Comparison of ENCODE assay signal across 10 cellular contexts in genomic region chr19:45049073-45049736, GRCh38. TPM values are rescaled to one million over a fixed set of nuclear protein-coding genes. Genes with fewer than 3 reads are reported as not detected.
A peak's percentile ranks its signal among the peaks of the same experiment; 100 is the strongest.
DNase-seq lines count a peak whose midpoint lies in the region; ATAC-seq, FAIRE-seq and TF ChIP-seq lines count a peak whose summit lies in the region.
"Had no signal": no experiment of that assay in that cellular context is flagged by ENCODE, and none has a peak within 500 bp of the region (broad histone marks: within the 10 kb centered on the region; RNA-seq: fewer than 3 reads in every experiment).

No MANE protein-coding gene starts in this region.

- TF ChIP-seq CTCF in liver (IDR thresholded peaks at IDR 0.05; ENCODE audit: low read depth, low read length, missing input control) (no peak), HepG2 (CRISPR knock-in tag; IDR thresholded peaks at IDR 0.05) (no peak), MCF 10A (IDR thresholded peaks at IDR 0.05; ENCODE audit: unreplicated experiment) (no peak), hepatocyte (IDR thresholded peaks at IDR 0.05; ENCODE audit: poor library complexity) (no peak)

- no peak overlapping the region for H2AFZ ChIP-seq in HepG2 (ENCODE audit: low read length)
- no peak overlapping the region for H2AFZ ChIP-seq in hepatocyte

- CTCF ChIA-PET in HepG2 (lab: Yijun Ruan, JAX; ENCODE audit: low intra/inter-chr PET ratio, low total read pairs) = no interaction called here
- CTCF ChIA-PET in MCF 10A (lab: Yijun Ruan, JAX) = interaction anchor here (0.6 to 1.7 kb wide), 2 partner anchors 11 to 40 kb away, joined by 4 to 6 read pairs; no protein-coding TSS in a partner anchor

- ATAC-seq in HepG2 = no peak

- H3K27me3 ChIP-seq in liver (ENCODE audit: control insufficient read depth in 4 of 4, insufficient read depth in 4 of 4, low read length in 3 of 4) = no peaks in the 10 kb centered on the region
- no peaks in the 10 kb centered on the region for H3K27me3 ChIP-seq in HepG2 (ENCODE audit: control insufficient read depth in 1 of 2, insufficient read depth in 2 of 2, low read length in 2 of 2)
- no peaks in the 10 kb centered on the region for H3K27me3 ChIP-seq in layer of hippocampus (ENCODE audit: control insufficient read depth, insufficient read depth, low read length)
- no peaks in the 10 kb centered on the region for H3K27me3 ChIP-seq in hepatocyte

- TF ChIP-seq RAD21 in liver (IDR thresholded peaks at IDR 0.05) (peak; percentile 24 to 56), HepG2 (CRISPR knock-in tag; IDR thresholded peaks at IDR 0.05) (no peak)

- DNase-seq in HepG2 (ENCODE audit: low spot score) (no peak), MCF 10A (ENCODE audit: unreplicated experiment) (no peak), hepatocyte (ENCODE audit: low spot score) (no peak), NOMO-1 treated with DMSO at 0.1 percent for 48 hours (lab: John Stamatoyannopoulos, UW; ENCODE audit: unreplicated experiment) (no peak), NCI-H82 (lab: John Stamatoyannopoulos, UW) (no peak), UCSD-AML1 (lab: John Stamatoyannopoulos, UW; ENCODE audit: unreplicated experiment) (no peak)
- DNase-seq: activated CD4-positive, alpha-beta T cell treated with anti-CD3 and anti-CD28 coated beads for 48 hours; NCI-H1694 had no signal

- peaks cover 21% of the 10 kb centered on the region for H3K4me1 Mint-ChIP-seq in MCF 10A (ENCODE audit: insufficient read depth, unreplicated experiment)

- no peak for FAIRE-seq in HepG2 (lab: Jason Lieb, UNC)

- POLR2A ChIA-PET in HepG2 (lab: Yijun Ruan, JAX) (interaction anchor here (2.2 kb wide), 1 partner anchor 10 kb away, joined by 14 read pairs; the partner anchor contains the start of gene CLASRP), MCF 10A (lab: Yijun Ruan, JAX) (interaction anchor here (0.6 to 1.2 kb wide), 5 partner anchors 10 to 87 kb away, joined by 3 to 4 read pairs (median 3); partner anchors contain the start of genes CLASRP and ZNF296)

- no peaks in the 10 kb centered on the region for H3K27me3 Mint-ChIP-seq in MCF 10A (ENCODE audit: insufficient read depth, unreplicated experiment)

- H3K9me3 Mint-ChIP-seq in MCF 10A (ENCODE audit: unreplicated experiment) = no peaks in the 10 kb centered on the region

- no peak overlapping the region for H3K4me2 ChIP-seq in HepG2 (ENCODE audit: low read depth, low read length)
- H3K4me2 ChIP-seq in hepatocyte = no peak overlapping the region

- peaks cover 82% of the 10 kb centered on the region for H3K36me3 Mint-ChIP-seq in MCF 10A (ENCODE audit: insufficient read depth, unreplicated experiment)

- H3K4me3 ChIP-seq in liver (ENCODE audit: low read depth in 1 of 3, low read length in 3 of 3) (no peak overlapping the region), HepG2 (replicated peaks in 1 of 3; ENCODE audit: insufficient read depth in 1 of 3, low read depth in 2 of 3, low read length in 3 of 3) (no peak overlapping the region), hepatocyte (no peak overlapping the region)

- H3K4me1 ChIP-seq in liver (ENCODE audit: control insufficient read depth in 4 of 4, insufficient read depth in 4 of 4, low read length in 3 of 4) = peaks cover 16 to 64% (median 57%) of the 10 kb centered on the region in 4 donors
- peaks cover 46% of the 10 kb centered on the region for H3K4me1 ChIP-seq in HepG2 (ENCODE audit: insufficient read depth, low read length)
- H3K4me1 ChIP-seq in hepatocyte (ENCODE audit: insufficient read depth) = peaks cover 10% of the 10 kb centered on the region

- H4K20me1 ChIP-seq in HepG2 (ENCODE audit: insufficient read depth, low read length) (peaks cover 21% of the 10 kb centered on the region; the same call in 1 of the 2 replicates), hepatocyte (ENCODE audit: insufficient read depth, poor library complexity, severe bottlenecking) (peaks cover 67% of the 10 kb centered on the region)

- in situ Hi-C loops in HepG2 (cut with HindIII; ENCODE audit: extremely low pct_ligation_motif_present, low pct_unique_long_range_greater_than_20kb) = no loop called here

- no TSS peak for BruUV-seq in HepG2 (replicated peaks; lab: Mats Ljungman, UMichigan)
- no TSS peak for BruUV-seq in MCF 10A (replicated peaks; lab: Mats Ljungman, UMichigan)

- H3K79me2 ChIP-seq in HepG2 (ENCODE audit: insufficient read depth, low read length) (peaks cover 54% of the 10 kb centered on the region), hepatocyte (peaks cover 92% of the 10 kb centered on the region)

- H3K36me3 ChIP-seq in liver (ENCODE audit: control insufficient read depth in 4 of 4, insufficient read depth in 3 of 4, low read depth in 1 of 4, low read length in 3 of 4) (peaks cover 2 to 25% (median 14%) of the 10 kb centered on the region in 4 donors), HepG2 (replicated peaks in 1 of 2; ENCODE audit: control insufficient read depth in 1 of 2, insufficient read depth in 2 of 2, low read length in 2 of 2) (peaks cover 16 to 40% of the 10 kb centered on the region in 2 experiments), hepatocyte (replicated peaks; ENCODE audit: insufficient read depth, low read depth) (no peaks in the 10 kb centered on the region)

- no peak overlapping the region for H3K4me3 Mint-ChIP-seq in MCF 10A (ENCODE audit: unreplicated experiment)

- intact Hi-C loops in HepG2 (cut with micrococcal nuclease; ENCODE audit: unreplicated experiment) = no loop called here
- intact Hi-C loops in MCF 10A (cut with micrococcal nuclease) = no loop called here

- no peak overlapping the region for H3K9ac ChIP-seq in liver (ENCODE audit: low read depth in 1 of 2, low read length in 2 of 2)
- no peak overlapping the region for H3K9ac ChIP-seq in HepG2 (ENCODE audit: insufficient read depth, low read depth, low read length)

- peak overlapping the region; percentile 57 to 68 for H3K27ac ChIP-seq in liver (ENCODE audit: low read depth in 1 of 2, low read length in 2 of 2)
- no peak overlapping the region for H3K27ac ChIP-seq in HepG2 (ENCODE audit: extremely low read length, insufficient read depth, low read length)
- peak overlapping the region; percentile 56 for H3K27ac ChIP-seq in layer of hippocampus (ENCODE audit: low read depth, low read length)
- H3K27ac ChIP-seq in hepatocyte = no peak overlapping the region

- TF ChIP-seq EP300 in HepG2 (IDR thresholded peaks at IDR 0.05; ENCODE audit: low read depth in 2 of 2, low read length in 2 of 2) (no peak), HepG2 (CRISPR knock-in tag; IDR thresholded peaks at IDR 0.05; ENCODE audit: borderline replicate concordance) (no peak)

- no peaks in the 10 kb centered on the region for H3K9me3 ChIP-seq in liver (ENCODE audit: control insufficient read depth in 4 of 4, low read length in 3 of 4)
- H3K9me3 ChIP-seq in HepG2 (ENCODE audit: low read length) = no peaks in the 10 kb centered on the region
- H3K9me3 ChIP-seq in hepatocyte (ENCODE audit: low read depth) = no peaks in the 10 kb centered on the region

- H3K9me2 ChIP-seq in hepatocyte (replicated peaks; ENCODE audit: insufficient read depth) = no peaks in the 10 kb centered on the region

- no peak for TF ChIP-seq POLR2A in HepG2 (IDR thresholded peaks at IDR 0.05; ENCODE audit: insufficient read depth in 1 of 2, low read depth in 2 of 2, low read length in 2 of 2)

- 64% methylated on average over 8 of the region's 8 CpGs for WGBS in liver
- WGBS in HepG2 (ENCODE audit: low lambda C conversion rate) = 90% methylated on average over 2 of the region's 8 CpGs
- 88% methylated on average over 8 of the region's 8 CpGs for WGBS in hepatocyte (ENCODE audit: low lambda C conversion rate, missing lambda C conversion rate)

- H3K27ac Mint-ChIP-seq in MCF 10A (ENCODE audit: low read depth, unreplicated experiment) = peak overlapping the region; percentile 51

RNA-seq across cellular contexts. Expression of gene CLASRP, which starts 10.4 kb away (rescaled TPM):
- 10 to 100 TPM; 13.0 to 44.3 TPM for total RNA-seq in liver
- 10 to 100 TPM in 1 of 2 donors, 1 to 10 TPM in 1; 9.0 to 12.6 TPM for polyA plus RNA-seq in liver
- total RNA-seq in HepG2 (2016; rRNA removed; fragmentation: Illumina TruSeq; extraction: Trizol) = 7.4 and 32.0 TPM in 2 replicates
- total RNA-seq in HepG2 (2016; cell fraction: cytosol; rRNA removed; fragmentation: Illumina TruSeq; extraction: Trizol; ENCODE audit: low read depth) = 7.3 and 8.3 TPM in 2 replicates
- 6.5 and 35.8 TPM in 2 replicates for total RNA-seq in HepG2 (2016; cell fraction: insoluble cytoplasmic fraction; rRNA removed; fragmentation: Illumina TruSeq; extraction: Trizol)
- total RNA-seq in HepG2 (2016; cell fraction: membrane; rRNA removed; fragmentation: Illumina TruSeq; extraction: Trizol) = 6.0 and 7.3 TPM in 2 replicates
- 36.9 and 51.6 TPM in 2 replicates for total RNA-seq in HepG2 (2016; cell fraction: nucleus; rRNA removed; fragmentation: Illumina TruSeq; extraction: Trizol)
- 51.1 and 51.4 TPM in 2 replicates for polyA plus RNA-seq in HepG2 (2011; rRNA removed)
- polyA plus RNA-seq in HepG2 (2011; cell fraction: cytosol; rRNA removed) = 13.6 and 14.3 TPM in 2 replicates
- 292 and 390 TPM in 2 replicates for polyA plus RNA-seq in HepG2 (2011; cell fraction: nucleus; rRNA removed)
- polyA plus RNA-seq in HepG2 (2012) = 58.9 and 85.4 TPM in 2 replicates
- 7.0 and 7.7 TPM in 2 replicates for polyA plus RNA-seq in HepG2 (2016; cell fraction: cytosol; fragmentation: Illumina TruSeq; extraction: Trizol; ENCODE audit: low read depth)
- polyA plus RNA-seq in HepG2 (2016; cell fraction: insoluble cytoplasmic fraction; fragmentation: Illumina TruSeq; extraction: Trizol; ENCODE audit: low read depth) = 18.3 and 19.4 TPM in 2 replicates
- polyA plus RNA-seq in HepG2 (2016; cell fraction: membrane; fragmentation: Illumina TruSeq; extraction: Trizol; ENCODE audit: low read depth) = 9.9 and 14.8 TPM in 2 replicates
- polyA plus RNA-seq in HepG2 (2016; cell fraction: nucleus; fragmentation: Illumina TruSeq; extraction: Trizol; ENCODE audit: insufficient read depth, low read depth) = 320 and 335 TPM in 2 replicates
- polyA minus RNA-seq in HepG2 (2011; rRNA and poly(A)+ RNA removed; ENCODE audit: low replicate concordance) = 16.6 and 30.8 TPM in 2 replicates
- polyA minus RNA-seq in HepG2 (2011; cell fraction: cytosol; rRNA and poly(A)+ RNA removed) = 4.3 and 4.6 TPM in 2 replicates
- polyA minus RNA-seq in HepG2 (2011; cell fraction: nucleus; rRNA and poly(A)+ RNA removed) = 49.0 and 61.0 TPM in 2 replicates
- total RNA-seq in MCF 10A (2022) = 71.7 and 83.5 TPM in 2 replicates
- total RNA-seq in hepatocyte = 32.3 and 56.2 TPM in 2 replicates
- 45.8 and 74.5 TPM in 2 replicates for polyA plus RNA-seq in hepatocyte

RNA-seq across cellular contexts. Expression of gene ZNF296, which starts 27.1 kb away (rescaled TPM):
- total RNA-seq in liver = under 1 TPM; 0.17 to 0.42 TPM
- polyA plus RNA-seq in liver = under 1 TPM in 1 of 2 donors, not detected in 1; 0.16 TPM
- total RNA-seq in HepG2 (2016; rRNA removed; fragmentation: Illumina TruSeq; extraction: Trizol) = 0.62 and 0.63 TPM in 2 replicates
- total RNA-seq in HepG2 (2016; cell fraction: cytosol; rRNA removed; fragmentation: Illumina TruSeq; extraction: Trizol; ENCODE audit: low read depth) = 0.71 and 0.97 TPM in 2 replicates
- total RNA-seq in HepG2 (2016; cell fraction: insoluble cytoplasmic fraction; rRNA removed; fragmentation: Illumina TruSeq; extraction: Trizol) = 0.43 and 0.91 TPM in 2 replicates
- 1.4 and 1.9 TPM in 2 replicates for total RNA-seq in HepG2 (2016; cell fraction: membrane; rRNA removed; fragmentation: Illumina TruSeq; extraction: Trizol)
- total RNA-seq in HepG2 (2016; cell fraction: nucleus; rRNA removed; fragmentation: Illumina TruSeq; extraction: Trizol) = 0.62 and 0.72 TPM in 2 replicates
- 0.26 and 0.39 TPM in 2 replicates for polyA plus RNA-seq in HepG2 (2011; rRNA removed)
- polyA plus RNA-seq in HepG2 (2011; cell fraction: cytosol; rRNA removed) = 0.15 and 0.32 TPM in 2 replicates
- polyA plus RNA-seq in HepG2 (2011; cell fraction: nucleus; rRNA removed) = 1.2 and 1.3 TPM in 2 replicates
- polyA plus RNA-seq in HepG2 (2012) = 1.2 and 1.5 TPM in 2 replicates
- polyA plus RNA-seq in HepG2 (2016; cell fraction: cytosol; fragmentation: Illumina TruSeq; extraction: Trizol; ENCODE audit: low read depth) = 1.3 TPM in 2 replicates
- polyA plus RNA-seq in HepG2 (2016; cell fraction: insoluble cytoplasmic fraction; fragmentation: Illumina TruSeq; extraction: Trizol; ENCODE audit: low read depth) = 2.2 and 2.9 TPM in 2 replicates
- 1.2 and 1.5 TPM in 2 replicates for polyA plus RNA-seq in HepG2 (2016; cell fraction: membrane; fragmentation: Illumina TruSeq; extraction: Trizol; ENCODE audit: low read depth)
- 2.3 and 4.7 TPM in 2 replicates for polyA plus RNA-seq in HepG2 (2016; cell fraction: nucleus; fragmentation: Illumina TruSeq; extraction: Trizol; ENCODE audit: insufficient read depth, low read depth)
- 0.47 and 0.64 TPM in 2 replicates for polyA minus RNA-seq in HepG2 (2011; rRNA and poly(A)+ RNA removed; ENCODE audit: low replicate concordance)
- 1.2 and 2.5 TPM in 2 replicates for polyA minus RNA-seq in HepG2 (2011; cell fraction: cytosol; rRNA and poly(A)+ RNA removed)
- polyA minus RNA-seq in HepG2 (2011; cell fraction: nucleus; rRNA and poly(A)+ RNA removed) = 0.37 and 0.39 TPM in 2 replicates
- 2.0 and 2.7 TPM in 2 replicates for total RNA-seq in MCF 10A (2022)
- total RNA-seq in hepatocyte = 0.52 TPM in 1 of 2 replicates, not detected in the other
- polyA plus RNA-seq in hepatocyte = 1.2 TPM in 1 of 2 replicates, not detected in the other

RNA-seq across cellular contexts. Expression of gene GEMIN7, which starts 29.9 kb away (rescaled TPM):
- total RNA-seq in liver (10 to 100 TPM; 10.0 to 16.2 TPM), HepG2 (2016; rRNA removed; fragmentation: Illumina TruSeq; extraction: Trizol) (30.6 and 42.0 TPM in 2 replicates), MCF 10A (2022) (21.0 and 21.8 TPM in 2 replicates), hepatocyte (48.8 and 50.7 TPM in 2 replicates)
- polyA plus RNA-seq in liver (10 to 100 TPM; 22.7 to 25.2 TPM), HepG2 (2011; rRNA removed) (22.2 and 24.1 TPM in 2 replicates), hepatocyte (55.3 and 69.0 TPM in 2 replicates)
- total RNA-seq in HepG2 (2016; cell fraction: cytosol; rRNA removed; fragmentation: Illumina TruSeq; extraction: Trizol; ENCODE audit: low read depth) = 15.7 and 22.3 TPM in 2 replicates
- total RNA-seq in HepG2 (2016; cell fraction: insoluble cytoplasmic fraction; rRNA removed; fragmentation: Illumina TruSeq; extraction: Trizol) = 34.9 and 39.3 TPM in 2 replicates
- 28.5 and 42.7 TPM in 2 replicates for total RNA-seq in HepG2 (2016; cell fraction: membrane; rRNA removed; fragmentation: Illumina TruSeq; extraction: Trizol)
- 13.0 and 14.5 TPM in 2 replicates for total RNA-seq in HepG2 (2016; cell fraction: nucleus; rRNA removed; fragmentation: Illumina TruSeq; extraction: Trizol)
- 22.8 and 32.6 TPM in 2 replicates for polyA plus RNA-seq in HepG2 (2011; cell fraction: cytosol; rRNA removed)
- 31.3 and 38.6 TPM in 2 replicates for polyA plus RNA-seq in HepG2 (2011; cell fraction: nucleus; rRNA removed)
- 22.7 and 23.7 TPM in 2 replicates for polyA plus RNA-seq in HepG2 (2012)
- 28.4 and 37.8 TPM in 2 replicates for polyA plus RNA-seq in HepG2 (2016; cell fraction: cytosol; fragmentation: Illumina TruSeq; extraction: Trizol; ENCODE audit: low read depth)
- polyA plus RNA-seq in HepG2 (2016; cell fraction: insoluble cytoplasmic fraction; fragmentation: Illumina TruSeq; extraction: Trizol; ENCODE audit: low read depth) = 62.1 and 65.3 TPM in 2 replicates
- polyA plus RNA-seq in HepG2 (2016; cell fraction: membrane; fragmentation: Illumina TruSeq; extraction: Trizol; ENCODE audit: low read depth) = 40.2 and 48.8 TPM in 2 replicates
- polyA plus RNA-seq in HepG2 (2016; cell fraction: nucleus; fragmentation: Illumina TruSeq; extraction: Trizol; ENCODE audit: insufficient read depth, low read depth) = 33.1 and 40.0 TPM in 2 replicates
- polyA minus RNA-seq in HepG2 (2011; rRNA and poly(A)+ RNA removed; ENCODE audit: low replicate concordance) = 20.1 and 20.5 TPM in 2 replicates
- polyA minus RNA-seq in HepG2 (2011; cell fraction: cytosol; rRNA and poly(A)+ RNA removed) = 12.5 and 19.8 TPM in 2 replicates
- 7.9 and 9.2 TPM in 2 replicates for polyA minus RNA-seq in HepG2 (2011; cell fraction: nucleus; rRNA and poly(A)+ RNA removed)

RNA-seq across cellular contexts. Expression of gene PPP1R37, which starts 43.8 kb away (rescaled TPM):
- total RNA-seq in liver = 10 to 100 TPM in 1 of 2 donors, 1 to 10 TPM in 1; 9.8 to 10.4 TPM
- 1 to 10 TPM; 1.8 to 8.7 TPM for polyA plus RNA-seq in liver
- total RNA-seq in HepG2 (2016; rRNA removed; fragmentation: Illumina TruSeq; extraction: Trizol) = 9.2 and 14.3 TPM in 2 replicates
- 6.7 and 9.0 TPM in 2 replicates for total RNA-seq in HepG2 (2016; cell fraction: cytosol; rRNA removed; fragmentation: Illumina TruSeq; extraction: Trizol; ENCODE audit: low read depth)
- total RNA-seq in HepG2 (2016; cell fraction: insoluble cytoplasmic fraction; rRNA removed; fragmentation: Illumina TruSeq; extraction: Trizol) = 7.3 and 15.4 TPM in 2 replicates
- 14.2 and 14.9 TPM in 2 replicates for total RNA-seq in HepG2 (2016; cell fraction: membrane; rRNA removed; fragmentation: Illumina TruSeq; extraction: Trizol)
- total RNA-seq in HepG2 (2016; cell fraction: nucleus; rRNA removed; fragmentation: Illumina TruSeq; extraction: Trizol) = 12.9 and 14.6 TPM in 2 replicates
- 9.0 and 13.9 TPM in 2 replicates for polyA plus RNA-seq in HepG2 (2011; rRNA removed)
- polyA plus RNA-seq in HepG2 (2011; cell fraction: cytosol; rRNA removed) = 7.3 and 11.2 TPM in 2 replicates
- 51.9 and 57.4 TPM in 2 replicates for polyA plus RNA-seq in HepG2 (2011; cell fraction: nucleus; rRNA removed)
- 9.6 and 15.6 TPM in 2 replicates for polyA plus RNA-seq in HepG2 (2012)
- 3.7 and 4.8 TPM in 2 replicates for polyA plus RNA-seq in HepG2 (2016; cell fraction: cytosol; fragmentation: Illumina TruSeq; extraction: Trizol; ENCODE audit: low read depth)
- polyA plus RNA-seq in HepG2 (2016; cell fraction: insoluble cytoplasmic fraction; fragmentation: Illumina TruSeq; extraction: Trizol; ENCODE audit: low read depth) = 8.4 and 10.5 TPM in 2 replicates
- polyA plus RNA-seq in HepG2 (2016; cell fraction: membrane; fragmentation: Illumina TruSeq; extraction: Trizol; ENCODE audit: low read depth) = 7.2 and 9.9 TPM in 2 replicates
- polyA plus RNA-seq in HepG2 (2016; cell fraction: nucleus; fragmentation: Illumina TruSeq; extraction: Trizol; ENCODE audit: insufficient read depth, low read depth) = 30.3 and 31.0 TPM in 2 replicates
- 11.1 and 11.5 TPM in 2 replicates for polyA minus RNA-seq in HepG2 (2011; rRNA and poly(A)+ RNA removed; ENCODE audit: low replicate concordance)
- polyA minus RNA-seq in HepG2 (2011; cell fraction: cytosol; rRNA and poly(A)+ RNA removed) = 4.2 and 5.6 TPM in 2 replicates
- polyA minus RNA-seq in HepG2 (2011; cell fraction: nucleus; rRNA and poly(A)+ RNA removed) = 11.2 and 12.4 TPM in 2 replicates
- total RNA-seq in MCF 10A (2022) = 22.0 and 22.5 TPM in 2 replicates
- total RNA-seq in hepatocyte = 28.1 and 30.8 TPM in 2 replicates
- 14.0 and 15.2 TPM in 2 replicates for polyA plus RNA-seq in hepatocyte

RNA-seq across cellular contexts. Expression of gene RELB, which starts 47.9 kb away (rescaled TPM):
- 1 to 10 TPM; 2.2 to 4.9 TPM for total RNA-seq in liver
- polyA plus RNA-seq in liver = 1 to 10 TPM; 1.4 to 3.1 TPM
- total RNA-seq in HepG2 (2016; rRNA removed; fragmentation: Illumina TruSeq; extraction: Trizol) = 2.8 and 3.5 TPM in 2 replicates
- 3.4 and 3.5 TPM in 2 replicates for total RNA-seq in HepG2 (2016; cell fraction: cytosol; rRNA removed; fragmentation: Illumina TruSeq; extraction: Trizol; ENCODE audit: low read depth)
- 2.1 and 3.6 TPM in 2 replicates for total RNA-seq in HepG2 (2016; cell fraction: insoluble cytoplasmic fraction; rRNA removed; fragmentation: Illumina TruSeq; extraction: Trizol)
- total RNA-seq in HepG2 (2016; cell fraction: membrane; rRNA removed; fragmentation: Illumina TruSeq; extraction: Trizol) = 3.6 and 5.1 TPM in 2 replicates
- 2.2 and 2.8 TPM in 2 replicates for total RNA-seq in HepG2 (2016; cell fraction: nucleus; rRNA removed; fragmentation: Illumina TruSeq; extraction: Trizol)
- polyA plus RNA-seq in HepG2 (2011; rRNA removed) = 1.9 and 4.2 TPM in 2 replicates
- polyA plus RNA-seq in HepG2 (2011; cell fraction: cytosol; rRNA removed) = 3.2 and 3.4 TPM in 2 replicates
- polyA plus RNA-seq in HepG2 (2011; cell fraction: nucleus; rRNA removed) = 4.8 and 4.9 TPM in 2 replicates
- 2.1 and 2.5 TPM in 2 replicates for polyA plus RNA-seq in HepG2 (2012)
- 3.3 and 3.8 TPM in 2 replicates for polyA plus RNA-seq in HepG2 (2016; cell fraction: cytosol; fragmentation: Illumina TruSeq; extraction: Trizol; ENCODE audit: low read depth)
- 4.2 TPM in 2 replicates for polyA plus RNA-seq in HepG2 (2016; cell fraction: insoluble cytoplasmic fraction; fragmentation: Illumina TruSeq; extraction: Trizol; ENCODE audit: low read depth)
- 3.7 and 4.3 TPM in 2 replicates for polyA plus RNA-seq in HepG2 (2016; cell fraction: membrane; fragmentation: Illumina TruSeq; extraction: Trizol; ENCODE audit: low read depth)
- polyA plus RNA-seq in HepG2 (2016; cell fraction: nucleus; fragmentation: Illumina TruSeq; extraction: Trizol; ENCODE audit: insufficient read depth, low read depth) = 4.4 and 6.2 TPM in 2 replicates
- 2.7 and 6.0 TPM in 2 replicates for polyA minus RNA-seq in HepG2 (2011; rRNA and poly(A)+ RNA removed; ENCODE audit: low replicate concordance)
- polyA minus RNA-seq in HepG2 (2011; cell fraction: cytosol; rRNA and poly(A)+ RNA removed) = 3.1 and 5.8 TPM in 2 replicates
- 2.1 and 2.2 TPM in 2 replicates for polyA minus RNA-seq in HepG2 (2011; cell fraction: nucleus; rRNA and poly(A)+ RNA removed)
- 27.0 and 39.8 TPM in 2 replicates for total RNA-seq in MCF 10A (2022)
- 6.3 and 8.5 TPM in 2 replicates for total RNA-seq in hepatocyte
- 9.1 and 13.9 TPM in 2 replicates for polyA plus RNA-seq in hepatocyte

Comparison
In these comparisons a context has a peak if more than half of its experiments do, and no peak if none do; other contexts are left out.
1. H3K27ac ChIP-seq: peak in liver (2 of 2) and layer of hippocampus (single experiment); none in HepG2 (single experiment) and hepatocyte (single experiment).